28 cellular contexts compared by ENCODE assay signal in the genomic region with DNA sequence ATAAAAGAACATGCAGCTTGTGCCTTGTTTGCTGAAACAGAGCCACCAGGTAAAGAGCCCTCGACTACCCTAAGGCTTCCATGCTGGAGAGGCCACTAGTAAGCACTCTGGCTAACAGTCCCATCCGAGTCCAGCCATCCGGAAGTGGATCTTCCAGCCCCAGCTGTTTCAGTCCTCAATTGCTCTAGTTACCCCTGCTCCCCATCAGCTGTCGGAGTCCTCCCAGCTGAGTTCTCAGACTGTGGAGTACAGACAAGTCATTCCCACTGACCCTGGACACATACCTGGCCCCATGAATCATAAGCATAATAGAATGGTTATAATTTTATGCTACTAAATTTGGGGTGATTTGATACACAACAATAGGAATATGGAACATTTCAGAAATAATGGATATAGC. TPM values are rescaled to one million over a fixed set of nuclear protein-coding genes. Genes with fewer than 3 reads are reported as not detected.
"Had no signal": no experiment of that assay in that cellular context is flagged by ENCODE, and none has a peak within 500 bp of the region (broad histone marks: within the 10 kb centered on the region; RNA-seq: fewer than 3 reads in every experiment).

No MANE protein-coding gene starts in this region.

- H2AFZ ChIP-seq: parathyroid adenoma had no signal

- H3K27me3 ChIP-seq: ovary, right lobe of liver, sigmoid colon, spleen, stomach, thyroid gland, tibial nerve, upper lobe of left lung, vagina had no signal

- H3K9ac ChIP-seq: parathyroid adenoma had no signal

- H3K27ac ChIP-seq: ovary, parathyroid adenoma, psoas muscle, right lobe of liver, sigmoid colon, skin epidermis, spleen, stomach, thoracic aorta, thyroid gland, tibial nerve, upper lobe of left lung, vagina had no signal

- H3K4me3 ChIP-seq: ovary, psoas muscle, right lobe of liver, sigmoid colon, skin epidermis, smooth muscle cell, spleen, stomach, thoracic aorta, thyroid gland, tibial nerve, upper lobe of left lung, vagina had no signal

- H3K4me1 ChIP-seq: parathyroid adenoma, psoas muscle, right lobe of liver, sigmoid colon, spleen, stomach, thyroid gland, tibial nerve, upper lobe of left lung had no signal

- H3K9me3 ChIP-seq: ovary, right lobe of liver, sigmoid colon, thoracic aorta, thyroid gland, vagina had no signal

- H3K36me3 ChIP-seq: ovary, right lobe of liver, sigmoid colon, spleen, stomach, thoracic aorta, thyroid gland, tibial nerve, upper lobe of left lung, vagina had no signal

- H3K4me2 ChIP-seq: smooth muscle cell had no signal

- H3K79me2 ChIP-seq: parathyroid adenoma had no signal

- DNase-seq: naive thymus-derived CD8-positive, alpha-beta T cell; nephron progenitor cell; occipital lobe; ovary; posterior cingulate gyrus; psoas muscle; right cardiac atrium; right lobe of liver; sigmoid colon; spleen; stimulated activated CD4-positive, alpha-beta T cell treated with anti-CD3 and anti-CD28 coated beads, Interleukin-12 subunit alpha, Interleukin-12 subunit beta, amount 100 ng/mL, for 4 hours; stimulated activated CD4-positive, alpha-beta T cell treated with anti-CD3 and anti-CD28 coated beads, Interleukin-1b, Interleukin-23, amount 100 ng/mL, for 48 hours; stimulated activated CD4-positive, alpha-beta T cell treated with anti-CD3 and anti-CD28 coated beads, Interleukin-4, amount 100 ng/mL, for 1 hour; stimulated activated CD4-positive, alpha-beta T cell treated with anti-CD3 and anti-CD28 coated beads, Interleukin-4, amount 100 ng/mL, for 4 hours; stimulated activated CD8-positive, alpha-beta memory T cell treated with anti-CD3 and anti-CD28 coated beads, Interleukin-4, amount 100 ng/mL, for 48 hours; stimulated activated naive CD4-positive, alpha-beta T cell; stomach; thyroid gland; trophoblast cell; upper lobe of left lung had no signal

- ATAC-seq: naive thymus-derived CD8-positive, alpha-beta T cell; natural killer cell treated with Interleukin-12 subunit alpha and Interleukin-12 subunit beta and Interleukin-15 and Interleukin-18, amount 100 ng/mL, for 72 hours; psoas muscle; right cardiac atrium; right lobe of liver; stimulated activated memory B cell treated with anti-CD40 and anti-IgM and Interleukin-4, amounts not matched to agents 10 μg/mL and 1 μg/mL and 100 μg/mL, for 72 hours had no signal

RNA-seq across cellular contexts. Expression of a gene that starts 13.5 kb away (rescaled TPM):
- total RNA-seq: naive thymus-derived CD8-positive, alpha-beta T cell had no signal
